In genomic region chr3:17473761-17474160, GRCh38 we compare ENCODE assay signal across 15 cellular contexts.
DNase-seq lines count a peak whose midpoint lies in the region; ATAC-seq and TF ChIP-seq lines count a peak whose summit lies in the region.
"Had no signal": no experiment of that assay in that cellular context is flagged by ENCODE, and none has a peak within 500 bp of the region (broad histone marks: within the 10 kb centered on the region; RNA-seq: fewer than 3 reads in every experiment).

No MANE protein-coding gene starts in this region.

- DNase-seq in AG10803 (ENCODE audit: low read depth) (peak; percentile 20), HT-29 (ENCODE audit: low spot score) (peak; percentile 8), astrocyte of the hippocampus (ENCODE audit: low read depth, low spot score) (peak; percentile 14), inferior parietal cortex (ENCODE audit: extremely low spot score) (peak; percentile 16), left lobe of liver (ENCODE audit: low spot score) (no peak)
- DNase-seq in activated naive CD4-positive, alpha-beta T cell treated with Interleukin-2 at 50 U/mL for 16 hours = no peak
- DNase-seq in stimulated activated CD4-positive, alpha-beta T cell treated with anti-CD3 and anti-CD28 coated beads, Interleukin-15, amount 100 ng/mL, for 24 hours = no peak
- DNase-seq: activated CD4-positive, alpha-beta T cell treated with anti-CD3 and anti-CD28 coated beads, Interleukin-2, amount 50 U/mL, for 1 hour; CD4-positive, alpha-beta T cell; central memory CD4-positive, alpha-beta T cell; immature natural killer cell; Karpas-422; NCI-H2171 treated with DMSO at 0.1 percent for 48 hours had no signal

- ATAC-seq in GM19395 (IDR thresholded peaks at IDR 0.05; ENCODE audit: unreplicated experiment) (no peak), left lobe of liver (no peak)

- TF ChIP-seq CTCF in AG10803 (conservative IDR thresholded peaks at IDR 0.05; ENCODE audit: low read length) = peak; percentile 47

- no peak overlapping the region for H3K4me3 ChIP-seq in AG10803 (ENCODE audit: low read length)
- H3K4me3 ChIP-seq: esophagus muscularis mucosa had no signal

Comparison
In these comparisons a context has a peak if more than half of its experiments do, and no peak if none do; other contexts are left out.
1. DNase-seq: peak in AG10803 (single experiment), HT-29 (single experiment), astrocyte of the hippocampus (single experiment) and inferior parietal cortex (single experiment); none in activated naive CD4-positive, alpha-beta T cell treated with Interleukin-2 at 50 U/mL for 16 hours (single experiment), stimulated activated CD4-positive, alpha-beta T cell treated with anti-CD3 and anti-CD28 coated beads, Interleukin-15, amount 100 ng/mL, for 24 hours (single experiment) and left lobe of liver (single experiment).